Comparison of ENCODE assay signal across 29 cellular contexts in the genomic region with DNA sequence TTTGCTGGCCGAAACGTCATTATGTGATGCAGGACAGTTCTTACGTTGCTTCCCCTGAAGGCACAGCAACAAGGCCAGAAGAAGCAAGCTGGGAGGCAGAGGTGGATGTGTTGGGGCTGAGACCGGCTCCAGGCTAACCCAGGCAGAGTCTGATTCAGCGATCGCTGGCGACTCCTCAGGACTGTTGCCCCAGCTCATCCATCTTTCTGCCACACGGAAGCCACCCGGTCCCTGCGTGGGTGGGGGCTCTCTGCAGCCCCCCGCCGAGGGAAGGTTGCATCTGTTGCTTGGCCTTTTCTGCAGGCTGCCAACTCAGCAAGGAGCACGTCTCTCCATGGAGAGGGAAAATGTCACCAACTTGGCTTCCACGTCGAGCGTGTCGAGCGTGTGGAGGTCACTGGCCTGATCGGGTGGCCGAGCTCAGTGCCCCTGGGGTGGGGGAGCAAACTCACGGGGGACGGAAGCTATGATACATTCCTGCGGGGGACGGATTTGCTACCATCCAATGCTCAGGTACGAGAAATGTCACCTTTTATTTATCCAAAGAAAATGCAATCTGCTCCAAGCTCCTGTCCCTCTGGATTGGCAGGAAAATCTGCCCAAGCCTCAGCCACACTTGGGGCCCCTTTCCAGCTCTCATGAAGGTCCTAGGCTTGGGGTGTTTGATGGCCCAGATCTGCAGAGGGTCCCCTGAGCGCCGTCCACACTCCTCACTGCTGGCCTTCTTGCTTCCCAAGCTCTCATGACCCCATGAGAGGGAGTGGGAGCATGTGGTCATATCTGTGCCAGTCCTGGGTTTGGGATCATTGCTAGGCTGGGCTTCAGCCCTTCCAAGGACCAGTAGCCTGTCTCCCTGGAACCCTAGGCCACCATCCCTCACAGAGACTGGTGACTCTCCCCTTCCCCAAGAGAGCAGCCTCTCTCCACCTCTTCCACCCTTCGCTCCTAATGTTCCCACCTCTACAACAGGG.
DNase-seq lines count a peak whose midpoint lies in the region; ATAC-seq, FAIRE-seq and TF ChIP-seq lines count a peak whose summit lies in the region.
"Had no signal": no experiment of that assay in that cellular context is flagged by ENCODE, and none has a peak within 500 bp of the region (broad histone marks: within the 10 kb centered on the region; RNA-seq: fewer than 3 reads in every experiment).

No MANE protein-coding gene starts in this region.

- no peaks in the 10 kb centered on the region for H3K9me3 Mint-ChIP-seq in activated T-cell treated with anti-CD3 and anti-CD28 coated beads, Interleukin-2, amount 50 U/mL, for 24 hours
- H3K9me3 Mint-ChIP-seq: CD4-positive, alpha-beta T cell; stimulated activated naive CD8-positive, alpha-beta T cell treated with anti-CD3 and anti-CD28 coated beads, Interleukin-15, Interleukin-2, amounts not matched to agents 100 ng/mL and 50 ng/mL, for 24 hours had no signal

- H3K27ac ChIP-seq in left ventricle myocardium inferior (replicated peaks): no peak overlapping the region
- H3K27ac ChIP-seq in kidney (ENCODE audit: low read depth in 2 of 2, low read length in 2 of 2): no peak overlapping the region
- H3K27ac ChIP-seq in osteoblast (ENCODE audit: low read depth, low read length): no peak overlapping the region
- H3K27ac ChIP-seq in aorta (ENCODE audit: low read depth in 1 of 2, low read length in 2 of 2): no peak overlapping the region
- H3K27ac ChIP-seq: testis, vagina, WERI-Rb-1 had no signal

- H3K9ac ChIP-seq in kidney (ENCODE audit: low read length in 2 of 2): no peak overlapping the region

- H3K4me2 ChIP-seq in osteoblast (ENCODE audit: insufficient read depth, low read length): no peak overlapping the region
- H3K4me2 ChIP-seq: A549, smooth muscle cell had no signal

- H3K36me3 Mint-ChIP-seq in activated T-cell treated with anti-CD3 and anti-CD28 coated beads, Interleukin-2, amount 50 U/mL, for 24 hours (ENCODE audit: low read depth): no peaks in the 10 kb centered on the region

- no peaks in the 10 kb centered on the region for H4K20me1 ChIP-seq in osteoblast (ENCODE audit: insufficient read depth, low read length)

- peak; percentile 9 for DNase-seq in left cardiac atrium
- DNase-seq in left ventricle myocardium inferior: no peak
- peak; percentile 48 for DNase-seq in kidney
- DNase-seq in osteoblast (ENCODE audit: insufficient read length, low spot score, missing footprints): peak; percentile 54
- peak; percentile 34 to 48 for DNase-seq in aorta
- DNase-seq in activated T-cell treated with anti-CD3 and anti-CD28 coated beads, Interleukin-2, amount 50 U/mL, for 24 hours: no peak
- DNase-seq in putamen (ENCODE audit: low spot score): no peak
- DNase-seq in stimulated activated CD4-positive, alpha-beta T cell treated with anti-CD3 and anti-CD28 coated beads, Interleukin-4, amount 100 ng/mL, for 24 hours: no peak
- DNase-seq: activated CD4-positive, alpha-beta T cell treated with anti-CD3 and anti-CD28 coated beads, Interleukin-2, amount 50 U/mL, for 1 hour; activated naive CD4-positive, alpha-beta T cell; activated T-cell treated with anti-CD3 and anti-CD28 coated beads, Interleukin-2, amount 50 U/mL, for 1 hour; cerebellar nuclear complex; GOT3; hypothalamus; NCI-H1092; NCI-H187; NCI-H446 treated with DMSO at 0.1 percent for 48 hours; NCI-H82; stimulated activated CD4-positive, alpha-beta T cell treated with anti-CD3 and anti-CD28 coated beads, Interleukin-1b, Interleukin-23, amount 100 ng/mL, for 48 hours; testis; WERI-Rb-1 had no signal

- H3K4me1 ChIP-seq in left ventricle myocardium inferior (peaks cover 10% of the 10 kb centered on the region), kidney (ENCODE audit: control insufficient read depth in 1 of 2, insufficient read depth in 1 of 2, low read depth in 1 of 2, low read length in 2 of 2) (no peaks in the 10 kb centered on the region), osteoblast (ENCODE audit: insufficient read depth, low read length) (no peaks in the 10 kb centered on the region), aorta (ENCODE audit: control insufficient read depth in 1 of 2, insufficient read depth in 2 of 2, low read length in 2 of 2) (no peaks in the 10 kb centered on the region)
- H3K4me1 ChIP-seq: testis, vagina had no signal

- H3K9me3 ChIP-seq in left ventricle myocardium inferior (replicated peaks): peaks cover 6% of the 10 kb centered on the region
- no peaks in the 10 kb centered on the region for H3K9me3 ChIP-seq in kidney (ENCODE audit: control insufficient read depth in 1 of 2, low read length in 2 of 2)
- no peaks in the 10 kb centered on the region for H3K9me3 ChIP-seq in osteoblast (ENCODE audit: low read depth, low read length)
- H3K9me3 ChIP-seq in aorta (ENCODE audit: control insufficient read depth, low read length): no peaks in the 10 kb centered on the region
- H3K9me3 ChIP-seq: A549, testis, vagina had no signal

- WGBS in aorta, 2 donors: 82% methylated on average over 28 of the region's 28 CpGs

- H3K79me2 ChIP-seq in osteoblast (ENCODE audit: insufficient read depth, low read length): no peaks in the 10 kb centered on the region

- no peaks in the 10 kb centered on the region for H3K4me1 Mint-ChIP-seq in activated T-cell treated with anti-CD3 and anti-CD28 coated beads, Interleukin-2, amount 50 U/mL, for 24 hours (ENCODE audit: low read depth)
- H3K4me1 Mint-ChIP-seq: brain had no signal

- ATAC-seq in left cardiac atrium (no peak), aorta (ENCODE audit: low FRiP score) (no peak)

- FAIRE-seq in kidney (lab: Jason Lieb, UNC): no peak
- FAIRE-seq: A549, D721Med, GM18507 had no signal

- H3K27ac Mint-ChIP-seq in activated T-cell treated with anti-CD3 and anti-CD28 coated beads, Interleukin-2, amount 50 U/mL, for 24 hours: no peak overlapping the region
- H3K27ac Mint-ChIP-seq: CD4-positive, alpha-beta T cell; stimulated activated naive CD8-positive, alpha-beta T cell treated with anti-CD3 and anti-CD28 coated beads, Interleukin-15, Interleukin-2, amounts not matched to agents 100 ng/mL and 50 ng/mL, for 24 hours had no signal

- intact Hi-C loops in left cardiac atrium (cut with DNase I): no loop called here
- intact Hi-C loops in left ventricle myocardium inferior (cut with micrococcal nuclease): no loop called here
- intact Hi-C loops in kidney (cut with DNase I): no loop called here
- intact Hi-C loops in aorta (cut with DNase I): no loop called here

- no peak for TF ChIP-seq CTCF in left ventricle myocardium inferior (IDR thresholded peaks at IDR 0.05; ENCODE audit: borderline replicate concordance)
- no peak for TF ChIP-seq CTCF in kidney (IDR thresholded peaks at IDR 0.05; ENCODE audit: borderline replicate concordance, extremely low read depth, insufficient read depth)
- no peak for TF ChIP-seq CTCF in osteoblast (IDR thresholded peaks at IDR 0.05; ENCODE audit: extremely low read depth, low read depth, low read length)

- no peak overlapping the region for H2AFZ ChIP-seq in osteoblast (ENCODE audit: low read length)

- H3K4me3 Mint-ChIP-seq in activated T-cell treated with anti-CD3 and anti-CD28 coated beads, Interleukin-2, amount 50 U/mL, for 24 hours: no peak overlapping the region
- H3K4me3 Mint-ChIP-seq: brain; CD4-positive, alpha-beta T cell; stimulated activated naive CD8-positive, alpha-beta T cell treated with anti-CD3 and anti-CD28 coated beads, Interleukin-15, Interleukin-2, amounts not matched to agents 100 ng/mL and 50 ng/mL, for 24 hours had no signal

- H3K27me3 ChIP-seq in left ventricle myocardium inferior (ENCODE audit: low read depth): peaks cover 7% of the 10 kb centered on the region
- H3K27me3 ChIP-seq in osteoblast (ENCODE audit: insufficient read depth, low read length): peaks cover 3% of the 10 kb centered on the region
- H3K27me3 ChIP-seq in aorta (ENCODE audit: control insufficient read depth in 1 of 2, insufficient read depth in 2 of 2, low read length in 1 of 2): no peaks in the 10 kb centered on the region
- H3K27me3 ChIP-seq: testis, vagina had no signal

- no peaks in the 10 kb centered on the region for H3K27me3 Mint-ChIP-seq in activated T-cell treated with anti-CD3 and anti-CD28 coated beads, Interleukin-2, amount 50 U/mL, for 24 hours
- H3K27me3 Mint-ChIP-seq: CD4-positive, alpha-beta T cell; stimulated activated naive CD8-positive, alpha-beta T cell treated with anti-CD3 and anti-CD28 coated beads, Interleukin-15, Interleukin-2, amounts not matched to agents 100 ng/mL and 50 ng/mL, for 24 hours had no signal

- H3K4me3 ChIP-seq in left ventricle myocardium inferior (no peak overlapping the region), kidney (ENCODE audit: low read length in 2 of 2) (no peak overlapping the region), osteoblast (ENCODE audit: insufficient read depth, low read length) (no peak overlapping the region), aorta (ENCODE audit: low read length in 2 of 2) (no peak overlapping the region)
- H3K4me3 ChIP-seq: A549, smooth muscle cell, testis, vagina had no signal

- H3K36me3 ChIP-seq in left ventricle myocardium inferior: peaks cover 13% of the 10 kb centered on the region
- H3K36me3 ChIP-seq in kidney (ENCODE audit: control insufficient read depth in 1 of 2, insufficient read depth in 2 of 2, low read length in 2 of 2): peaks cover 0 to 5% of the 10 kb centered on the region in 2 donors
- H3K36me3 ChIP-seq in osteoblast (ENCODE audit: insufficient read depth, low read length): no peaks in the 10 kb centered on the region
- H3K36me3 ChIP-seq in aorta (ENCODE audit: control insufficient read depth in 1 of 2, insufficient read depth in 2 of 2, low read length in 1 of 2): no peaks in the 10 kb centered on the region
- H3K36me3 ChIP-seq: vagina, WERI-Rb-1 had no signal

Comparison
In these comparisons a context has a peak if more than half of its experiments do, and no peak if none do; other contexts are left out.
1. DNase-seq: peak in left cardiac atrium (single experiment), kidney (single experiment), osteoblast (single experiment) and aorta (2 of 2); none in left ventricle myocardium inferior (single experiment), activated T-cell treated with anti-CD3 and anti-CD28 coated beads, Interleukin-2, amount 50 U/mL, for 24 hours (single experiment), putamen (single experiment) and stimulated activated CD4-positive, alpha-beta T cell treated with anti-CD3 and anti-CD28 coated beads, Interleukin-4, amount 100 ng/mL, for 24 hours (single experiment).